In the genomic region with DNA sequence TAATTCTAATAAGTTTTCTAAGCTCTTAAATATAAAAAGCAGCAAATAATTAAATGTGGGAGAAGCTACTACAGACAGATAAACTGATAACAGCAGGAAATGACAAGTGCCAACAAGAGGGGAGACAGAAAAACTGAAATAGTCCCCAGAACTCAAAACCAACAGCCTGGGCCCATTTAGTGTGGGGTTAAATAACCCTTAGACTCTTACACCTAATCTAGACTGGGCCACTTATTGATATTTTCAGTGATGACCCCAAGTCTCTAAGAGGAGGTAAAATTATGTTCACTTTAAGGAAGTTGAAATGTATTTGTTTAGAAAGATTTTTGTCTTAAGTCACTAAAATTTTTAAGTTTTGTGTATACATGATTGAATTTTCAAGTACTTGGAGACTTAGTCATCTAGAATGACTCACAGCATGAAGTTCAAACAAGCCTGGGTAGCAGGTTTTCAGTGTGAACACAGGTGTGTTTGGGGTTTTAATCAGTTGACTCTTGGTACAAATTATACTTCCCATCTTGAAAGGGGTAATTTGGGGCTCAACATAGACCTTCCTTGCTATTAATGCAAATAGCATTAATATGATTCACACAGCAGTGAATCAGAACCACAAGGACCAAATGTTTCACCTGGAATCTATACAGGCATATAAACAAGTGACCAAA, we compare ENCODE assay signal across 12 cellular contexts. TPM values are rescaled to one million over a fixed set of nuclear protein-coding genes. Genes with fewer than 3 reads are reported as not detected.
A peak's percentile ranks its signal among the peaks of the same experiment; 100 is the strongest.
DNase-seq lines count a peak whose midpoint lies in the region; ATAC-seq and TF ChIP-seq lines count a peak whose summit lies in the region.
"Had no signal": no experiment of that assay in that cellular context is flagged by ENCODE, and none has a peak within 500 bp of the region (broad histone marks: within the 10 kb centered on the region; RNA-seq: fewer than 3 reads in every experiment).

No MANE protein-coding gene starts in this region.

- H3K4me3 Mint-ChIP-seq in MCF 10A (ENCODE audit: unreplicated experiment): no peak overlapping the region
- H3K4me3 Mint-ChIP-seq: activated CD4-positive, alpha-beta T cell treated with anti-CD3 and anti-CD28 coated beads, Interleukin-2, amount 10 ng/mL, durations not matched to agents 24 days and 14 days had no signal

- in situ Hi-C loops in Panc1 (cut with HindIII; ENCODE audit: low pct_unique_long_range_greater_than_20kb, low sequenced_read_pairs): no loop called here

- no peak overlapping the region for H3K4me3 ChIP-seq in breast epithelium
- no peak overlapping the region for H3K4me3 ChIP-seq in Panc1 (ENCODE audit: low read depth in 2 of 2, low read length in 2 of 2)
- no peak overlapping the region for H3K4me3 ChIP-seq in fibroblast of mammary gland (ENCODE audit: control insufficient read depth, low read depth, low read length)

- DNase-seq in MCF 10A (ENCODE audit: unreplicated experiment) (peak; percentile 56), breast epithelium (ENCODE audit: low spot score in 2 of 2) (no peak), Panc1 (ENCODE audit: low read depth, low spot score) (peak; percentile 18), fibroblast of mammary gland (ENCODE audit: low read depth) (peak; percentile 40), COLO829 (ENCODE audit: low spot score) (no peak), anterior cingulate cortex (lab: John Stamatoyannopoulos, UW) (no peak), T-helper 9 cell (no peak)
- no peak for DNase-seq in activated CD8-positive, alpha-beta memory T cell treated with anti-CD3 and anti-CD28 coated beads for 24 hours
- DNase-seq: activated CD4-positive, alpha-beta T cell treated with anti-CD3 and anti-CD28 coated beads, Interleukin-2, amount 10 ng/mL, durations not matched to agents 24 days and 14 days; activated gamma-delta T cell; NCI-H526 had no signal

- H3K9me3 Mint-ChIP-seq in MCF 10A (ENCODE audit: unreplicated experiment): no peaks in the 10 kb centered on the region
- H3K9me3 Mint-ChIP-seq: activated CD4-positive, alpha-beta T cell treated with anti-CD3 and anti-CD28 coated beads, Interleukin-2, amount 10 ng/mL, durations not matched to agents 24 days and 14 days had no signal

- H3K4me1 ChIP-seq in breast epithelium (no peaks in the 10 kb centered on the region), Panc1 (ENCODE audit: control insufficient read depth, insufficient read depth, low read length) (no peaks in the 10 kb centered on the region)

- CTCF ChIA-PET in MCF 10A (lab: Yijun Ruan, JAX): no interaction called here
- CTCF ChIA-PET in Panc1 (lab: Charles Lee): no interaction called here

- TF ChIP-seq POLR2A in breast epithelium (IDR thresholded peaks at IDR 0.05): no peak

- H3K9me3 ChIP-seq in breast epithelium (peaks cover 0 to 4% of the 10 kb centered on the region in 2 donors), Panc1 (ENCODE audit: control insufficient read depth, insufficient read depth, low read depth, low read length) (no peaks in the 10 kb centered on the region)

- no peak overlapping the region for H3K27ac Mint-ChIP-seq in MCF 10A (ENCODE audit: low read depth, unreplicated experiment)
- H3K27ac Mint-ChIP-seq: activated CD4-positive, alpha-beta T cell treated with anti-CD3 and anti-CD28 coated beads, Interleukin-2, amount 10 ng/mL, durations not matched to agents 24 days and 14 days had no signal

- POLR2A ChIA-PET in MCF 10A (lab: Yijun Ruan, JAX) (no interaction called here), Panc1 (lab: Charles Lee) (no interaction called here)

- H3K36me3 ChIP-seq in breast epithelium (no peaks in the 10 kb centered on the region), Panc1 (ENCODE audit: control insufficient read depth, insufficient read depth, low read length) (no peaks in the 10 kb centered on the region)

- BruUV-seq in MCF 10A (replicated peaks; lab: Mats Ljungman, UMichigan): no TSS peak
- no TSS peak for BruUV-seq in Panc1 (replicated peaks; lab: Mats Ljungman, UMichigan)

- intact Hi-C loops in MCF 10A (cut with micrococcal nuclease): no loop called here
- intact Hi-C loops in breast epithelium (cut with DNase I; ENCODE audit: low total_unique reads): no loop called here
- intact Hi-C loops in Panc1 (cut with micrococcal nuclease; ENCODE audit: unreplicated experiment): no loop called here

- H3K36me3 Mint-ChIP-seq in MCF 10A (ENCODE audit: insufficient read depth, unreplicated experiment): no peaks in the 10 kb centered on the region

- H3K27me3 ChIP-seq in breast epithelium (no peaks in the 10 kb centered on the region), Panc1 (ENCODE audit: control insufficient read depth, insufficient read depth, low read length) (no peaks in the 10 kb centered on the region)

- H3K27me3 Mint-ChIP-seq in MCF 10A (ENCODE audit: insufficient read depth, unreplicated experiment): no peaks in the 10 kb centered on the region

- H3K4me1 Mint-ChIP-seq in MCF 10A (ENCODE audit: insufficient read depth, unreplicated experiment): peaks cover 10% of the 10 kb centered on the region
- H3K4me1 Mint-ChIP-seq: activated CD4-positive, alpha-beta T cell treated with anti-CD3 and anti-CD28 coated beads, Interleukin-2, amount 10 ng/mL, durations not matched to agents 24 days and 14 days had no signal

- TF ChIP-seq CTCF in MCF 10A (IDR thresholded peaks at IDR 0.05; ENCODE audit: unreplicated experiment) (no peak), breast epithelium (IDR thresholded peaks at IDR 0.05) (no peak), Panc1 (IDR thresholded peaks at IDR 0.05) (no peak), fibroblast of mammary gland (conservative IDR thresholded peaks at IDR 0.05; ENCODE audit: control insufficient read depth, insufficient read depth, low read depth, low read length) (no peak)

- ATAC-seq in Panc1: peak; percentile 53; the same call in 1 of the 2 replicates

- H3K27ac ChIP-seq in breast epithelium: no peak overlapping the region
- no peak overlapping the region for H3K27ac ChIP-seq in Panc1 (ENCODE audit: low read length)

RNA-seq across cellular contexts. Expression of a gene that starts 54.9 kb away (rescaled TPM):
- total RNA-seq in MCF 10A (2022) (not detected in 2 replicates), breast epithelium (under 1 TPM; 0.15 to 0.98 (median 0.16) TPM), Panc1 (2021; ENCODE audit: unreplicated experiment) (0.05 TPM)
- polyA plus RNA-seq in Panc1 (2012; ENCODE audit: insufficient read length): not detected
- total RNA-seq: lung microvascular endothelial cell had no signal

Comparison
In these comparisons a context has a peak if more than half of its experiments do, and no peak if none do; other contexts are left out.
1. DNase-seq: peak in MCF 10A (single experiment), Panc1 (single experiment) and fibroblast of mammary gland (single experiment); none in breast epithelium (0 of 2), COLO829 (single experiment), anterior cingulate cortex (0 of 58), T-helper 9 cell (single experiment) and activated CD8-positive, alpha-beta memory T cell treated with anti-CD3 and anti-CD28 coated beads for 24 hours (single experiment).